In the genomic region with DNA sequence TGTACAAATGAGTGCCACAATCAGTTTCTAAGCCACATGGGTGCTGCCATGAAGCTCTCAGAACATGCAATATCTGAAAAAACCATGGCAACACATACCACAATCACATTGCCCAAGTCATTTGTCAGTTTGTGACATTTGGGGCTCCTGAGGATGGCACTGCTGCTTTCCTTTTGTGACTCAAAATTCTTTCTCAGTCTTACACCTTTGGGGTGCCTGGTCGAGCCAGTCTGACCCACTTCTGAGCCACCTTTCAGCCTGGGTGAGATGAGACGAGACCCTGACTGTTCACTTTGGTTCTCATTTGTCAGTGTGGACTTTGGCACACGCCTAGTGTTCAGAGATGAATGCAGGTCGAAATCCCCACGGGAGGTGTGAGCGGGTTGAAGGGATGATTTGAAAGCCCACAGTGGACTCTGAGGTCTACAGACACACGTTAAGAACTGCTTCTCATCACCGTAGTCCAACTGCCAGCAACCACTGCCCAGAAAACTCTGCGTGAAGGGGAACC, we compare ENCODE assay signal across 15 cellular contexts. TPM values are rescaled to one million over a fixed set of nuclear protein-coding genes. Genes with fewer than 3 reads are reported as not detected.
DNase-seq lines count a peak whose midpoint lies in the region; ATAC-seq and TF ChIP-seq lines count a peak whose summit lies in the region.
"Had no signal": no experiment of that assay in that cellular context is flagged by ENCODE, and none has a peak within 500 bp of the region (broad histone marks: within the 10 kb centered on the region; RNA-seq: fewer than 3 reads in every experiment).

No MANE protein-coding gene starts in this region.

- peak; percentile 46 to 62 for DNase-seq in activated naive CD4-positive, alpha-beta T cell treated with anti-CD3 and anti-CD28 coated beads, Interleukin-2, amount 50 U/mL, for 72 hours (ENCODE audit: low spot score in 2 of 2)
- no peak for DNase-seq in activated naive CD4-positive, alpha-beta T cell (lab: John Stamatoyannopoulos, UW)
- DNase-seq in activated gamma-delta T cell treated with Interleukin-2 at 50 U/mL for 16 hours (no peak), left colon (no peak), uterus (no peak)
- DNase-seq: amygdala, Calu3, colonic mucosa, erythroblast, T-helper 9 cell, transverse colon had no signal

- H3K27me3 Mint-ChIP-seq in stimulated activated memory B cell treated with anti-CD40 and anti-IgM and Interleukin-4, amounts not matched to agents 10 μg/mL and 1 μg/mL and 100 μg/mL, for 72 hours: peaks cover 17% of the 10 kb centered on the region

- H3K36me3 Mint-ChIP-seq in activated naive CD4-positive, alpha-beta T cell treated with anti-CD3 and anti-CD28 coated beads, Interleukin-2, amount 50 U/mL, for 72 hours: peaks cover 12 to 24% of the 10 kb centered on the region in 2 donors
- H3K36me3 Mint-ChIP-seq in stimulated activated memory B cell treated with anti-CD40 and anti-IgM and Interleukin-4, amounts not matched to agents 10 μg/mL and 1 μg/mL and 100 μg/mL, for 72 hours: peaks cover 33% of the 10 kb centered on the region

- H3K9me3 ChIP-seq in uterus: no peaks in the 10 kb centered on the region
- H3K9me3 ChIP-seq: colonic mucosa, transverse colon had no signal

- H3K27ac ChIP-seq in uterus: no peak overlapping the region
- H3K27ac ChIP-seq: colonic mucosa, transverse colon had no signal

- H3K27ac Mint-ChIP-seq in activated naive CD4-positive, alpha-beta T cell treated with anti-CD3 and anti-CD28 coated beads, Interleukin-2, amount 50 U/mL, for 72 hours: peak overlapping the region; percentile 12 to 65
- no peak overlapping the region for H3K27ac Mint-ChIP-seq in stimulated activated memory B cell treated with anti-CD40 and anti-IgM and Interleukin-4, amounts not matched to agents 10 μg/mL and 1 μg/mL and 100 μg/mL, for 72 hours

- H3K4me1 ChIP-seq in uterus: no peaks in the 10 kb centered on the region
- H3K4me1 ChIP-seq: colonic mucosa, transverse colon had no signal

- H3K4me3 Mint-ChIP-seq in stimulated activated memory B cell treated with anti-CD40 and anti-IgM and Interleukin-4, amounts not matched to agents 10 μg/mL and 1 μg/mL and 100 μg/mL, for 72 hours: no peak overlapping the region

- H3K4me1 Mint-ChIP-seq in stimulated activated memory B cell treated with anti-CD40 and anti-IgM and Interleukin-4, amounts not matched to agents 10 μg/mL and 1 μg/mL and 100 μg/mL, for 72 hours: peaks cover 17% of the 10 kb centered on the region

- H3K4me3 ChIP-seq in uterus: no peak overlapping the region
- H3K4me3 ChIP-seq: colonic mucosa, transverse colon had no signal

- no peaks in the 10 kb centered on the region for H3K9me3 Mint-ChIP-seq in activated naive CD4-positive, alpha-beta T cell treated with anti-CD3 and anti-CD28 coated beads, Interleukin-2, amount 50 U/mL, for 72 hours
- no peaks in the 10 kb centered on the region for H3K9me3 Mint-ChIP-seq in stimulated activated memory B cell treated with anti-CD40 and anti-IgM and Interleukin-4, amounts not matched to agents 10 μg/mL and 1 μg/mL and 100 μg/mL, for 72 hours

- TF ChIP-seq CTCF in uterus (IDR thresholded peaks at IDR 0.05): no peak

- ATAC-seq in activated naive CD4-positive, alpha-beta T cell treated with anti-CD3 and anti-CD28 coated beads, Interleukin-2, amount 50 U/mL, for 72 hours: peak; percentile 88 to 94
- ATAC-seq in GM21619 (IDR thresholded peaks at IDR 0.05; ENCODE audit: unreplicated experiment) (peak; percentile 47), HG03442 (IDR thresholded peaks at IDR 0.05; ENCODE audit: unreplicated experiment) (peak; percentile 62), left colon (no peak)
- ATAC-seq in stimulated activated memory B cell treated with anti-CD40 and anti-IgM and Interleukin-4, amounts not matched to agents 10 μg/mL and 1 μg/mL and 100 μg/mL, for 72 hours: peak; percentile 68
- ATAC-seq: Right ventricle myocardium inferior had no signal

- no peaks in the 10 kb centered on the region for H3K27me3 ChIP-seq in uterus

- no peaks in the 10 kb centered on the region for H3K36me3 ChIP-seq in uterus
- H3K36me3 ChIP-seq: colonic mucosa, transverse colon had no signal

- TF ChIP-seq POLR2A in uterus (IDR thresholded peaks at IDR 0.05): no peak

- intact Hi-C loops in left colon (cut with DNase I, micrococcal nuclease) (no loop called here), uterus (cut with DNase I; ENCODE audit: low total_unique reads) (no loop called here)

RNA-seq across cellular contexts. Expression of gene BATF3, which starts 8.0 kb away (rescaled TPM):
- total RNA-seq in activated naive CD4-positive, alpha-beta T cell treated with anti-CD3 and anti-CD28 coated beads, Interleukin-2, amount 50 U/mL, for 72 hours: 10 to 100 TPM; 14.0 to 31.4 TPM
- total RNA-seq in left colon (1 to 10 TPM in 1 of 2 donors, under 1 TPM in 1; 0.92 to 1.1 TPM), uterus (10 to 100 TPM in 1 of 4 donors, 1 to 10 TPM in 2, not detected in 1; 3.0 to 10.3 (median 3.5) TPM)

Comparison
In these comparisons a context has a peak if more than half of its experiments do, and no peak if none do; other contexts are left out.
1. DNase-seq: peak in activated naive CD4-positive, alpha-beta T cell treated with anti-CD3 and anti-CD28 coated beads, Interleukin-2, amount 50 U/mL, for 72 hours (2 of 2); none in activated naive CD4-positive, alpha-beta T cell (0 of 4), activated gamma-delta T cell treated with Interleukin-2 at 50 U/mL for 16 hours (single experiment), left colon (0 of 2) and uterus (0 of 2).